ENCODE assay signal across 8 cellular contexts in the genomic region with DNA sequence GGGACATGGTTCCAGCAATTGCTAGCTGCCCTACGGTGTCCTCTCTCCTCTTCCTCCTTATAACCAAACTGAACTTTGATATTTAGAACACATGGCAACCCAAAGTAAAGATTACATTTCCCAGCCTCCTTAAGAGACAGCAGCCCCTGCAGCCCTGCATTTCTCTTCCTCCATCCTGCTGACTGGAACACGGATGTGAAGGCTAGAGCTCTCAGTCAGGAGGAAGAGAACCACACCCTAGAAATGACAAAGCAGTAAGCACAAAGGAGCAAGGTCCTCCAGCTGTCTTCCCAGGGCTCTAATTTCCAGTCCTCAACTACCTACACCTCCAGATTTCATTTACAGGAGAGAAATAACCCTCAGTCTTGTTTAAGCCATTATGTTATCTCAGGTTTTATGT. TPM values are rescaled to one million over a fixed set of nuclear protein-coding genes. Genes with fewer than 3 reads are reported as not detected.
DNase-seq lines count a peak whose midpoint lies in the region; ATAC-seq and TF ChIP-seq lines count a peak whose summit lies in the region.

No MANE protein-coding gene starts in this region.

- H4K8ac ChIP-seq in mesenchymal stem cell (ENCODE audit: low read length) = peak overlapping the region; percentile 37

- H3K4me1 ChIP-seq in mesenchymal stem cell (ENCODE audit: control insufficient read depth, insufficient read depth, low read depth, low read length) (peaks cover 14% of the 10 kb centered on the region), BE2C (peaks cover 20% of the 10 kb centered on the region)

- peaks cover 55 to 82% of the 10 kb centered on the region in 2 experiments for H3K36me3 ChIP-seq in mesenchymal stem cell (ENCODE audit: control insufficient read depth in 1 of 2, insufficient read depth in 2 of 2, low read depth in 1 of 2, low read length in 2 of 2)
- peaks cover 90% of the 10 kb centered on the region for H3K36me3 ChIP-seq in BE2C

- H3K9me3 ChIP-seq in mesenchymal stem cell (ENCODE audit: control insufficient read depth, low read length) (no peaks in the 10 kb centered on the region), BE2C (no peaks in the 10 kb centered on the region)

- no peak overlapping the region for H2BK120ac ChIP-seq in mesenchymal stem cell (ENCODE audit: low read depth, low read length)

- peaks cover 17% of the 10 kb centered on the region for H3K79me1 ChIP-seq in mesenchymal stem cell (replicated peaks; ENCODE audit: low read length, poor library complexity, severe bottlenecking)

- DNase-seq in activated naive CD4-positive, alpha-beta T cell treated with Interleukin-2 at 50 U/mL for 16 hours = no peak
- DNase-seq in mesenchymal stem cell (peak; percentile 24), BE2C (no peak), ACHN (no peak), COLO829 (ENCODE audit: low spot score) (no peak)

- peak overlapping the region; percentile 13 for H3K27ac ChIP-seq in mesenchymal stem cell (ENCODE audit: low read length, poor library complexity, severe bottlenecking)

- H3K18ac ChIP-seq in mesenchymal stem cell (ENCODE audit: low read depth in 1 of 2, low read length in 2 of 2) = no peak overlapping the region

- H3K4me1 Mint-ChIP-seq in activated naive CD4-positive, alpha-beta T cell treated with anti-CD3 and anti-CD28 coated beads, Interleukin-2, amount 50 U/mL, for 24 hours = peaks cover 25% of the 10 kb centered on the region
- H3K4me1 Mint-ChIP-seq in dendritic cell treated with granulocyte-macrophage colony-stimulating factor and Interleukin-4, amounts not matched to agents 40 ng/mL and 50 ng/mL, for 4 days (ENCODE audit: low read depth) = peaks cover 33% of the 10 kb centered on the region

- WGBS in mesenchymal stem cell = 82% methylated on average over 2 of the region's 2 CpGs

- intact Hi-C loops in dendritic cell treated with granulocyte-macrophage colony-stimulating factor and Interleukin-4, amounts not matched to agents 40 ng/mL and 50 ng/mL, for 4 days (cut with micrococcal nuclease) = no loop called here

- H3K27me3 ChIP-seq in mesenchymal stem cell (ENCODE audit: control insufficient read depth in 1 of 2, insufficient read depth in 1 of 2, low read length in 2 of 2) (no peaks in the 10 kb centered on the region), BE2C (no peaks in the 10 kb centered on the region)

- no peak overlapping the region for H2BK15ac ChIP-seq in mesenchymal stem cell (ENCODE audit: low read depth, poor library complexity, severe bottlenecking)

- H3K4me2 ChIP-seq in mesenchymal stem cell (ENCODE audit: low read length, poor library complexity, severe bottlenecking) = no peak overlapping the region

- in situ Hi-C loops in ACHN (cut with HindIII; ENCODE audit: low pct_ligation_motif_present, low pct_unique_long_range_greater_than_20kb, low sequenced_read_pairs) = no loop called here

- peak overlapping the region; percentile 59 for H4K91ac ChIP-seq in mesenchymal stem cell (ENCODE audit: low read length)

- peak overlapping the region in 1 of 2 experiments; percentile 73 for H3K4ac ChIP-seq in mesenchymal stem cell (ENCODE audit: low read depth in 1 of 2, low read length in 2 of 2)

- H3K4me3 ChIP-seq in mesenchymal stem cell (ENCODE audit: insufficient read depth in 1 of 2, low read depth in 1 of 2, low read length in 2 of 2) (peak overlapping the region in 1 of 2 experiments; percentile 5), BE2C (ENCODE audit: low read depth, low read length) (no peak overlapping the region)

- H2BK12ac ChIP-seq in mesenchymal stem cell (ENCODE audit: low read length in 2 of 2) = no peak overlapping the region

- no peaks in the 10 kb centered on the region for H3K9me3 Mint-ChIP-seq in activated naive CD4-positive, alpha-beta T cell treated with anti-CD3 and anti-CD28 coated beads, Interleukin-2, amount 50 U/mL, for 24 hours
- H3K9me3 Mint-ChIP-seq in dendritic cell treated with granulocyte-macrophage colony-stimulating factor and Interleukin-4, amounts not matched to agents 40 ng/mL and 50 ng/mL, for 4 days = no peaks in the 10 kb centered on the region

- no peak overlapping the region for H2AK5ac ChIP-seq in mesenchymal stem cell (ENCODE audit: low read length, severe bottlenecking)

- TF ChIP-seq CTCF in BE2C (IDR thresholded peaks at IDR 0.05; ENCODE audit: low read depth, low read length) = no peak

- no peak for ATAC-seq in GM21367 (IDR thresholded peaks at IDR 0.05; ENCODE audit: unreplicated experiment)

- no peak overlapping the region for H3K4me3 Mint-ChIP-seq in activated naive CD4-positive, alpha-beta T cell treated with anti-CD3 and anti-CD28 coated beads, Interleukin-2, amount 50 U/mL, for 24 hours
- peak overlapping the region; percentile 49 for H3K4me3 Mint-ChIP-seq in dendritic cell treated with granulocyte-macrophage colony-stimulating factor and Interleukin-4, amounts not matched to agents 40 ng/mL and 50 ng/mL, for 4 days

- H2BK5ac ChIP-seq in mesenchymal stem cell (ENCODE audit: low read depth, low read length, poor library complexity, severe bottlenecking) = no peak overlapping the region

- H3K36me3 Mint-ChIP-seq in activated naive CD4-positive, alpha-beta T cell treated with anti-CD3 and anti-CD28 coated beads, Interleukin-2, amount 50 U/mL, for 24 hours = peaks cover 7% of the 10 kb centered on the region
- H3K36me3 Mint-ChIP-seq in dendritic cell treated with granulocyte-macrophage colony-stimulating factor and Interleukin-4, amounts not matched to agents 40 ng/mL and 50 ng/mL, for 4 days (ENCODE audit: low read depth) = peaks cover 94% of the 10 kb centered on the region

- no peak overlapping the region for H3K23ac ChIP-seq in mesenchymal stem cell (ENCODE audit: low read length in 2 of 2)

- no peaks in the 10 kb centered on the region for H3K27me3 Mint-ChIP-seq in activated naive CD4-positive, alpha-beta T cell treated with anti-CD3 and anti-CD28 coated beads, Interleukin-2, amount 50 U/mL, for 24 hours
- H3K27me3 Mint-ChIP-seq in dendritic cell treated with granulocyte-macrophage colony-stimulating factor and Interleukin-4, amounts not matched to agents 40 ng/mL and 50 ng/mL, for 4 days = no peaks in the 10 kb centered on the region

- H2AFZ ChIP-seq in mesenchymal stem cell (ENCODE audit: low read depth, low read length) = no peak overlapping the region

- H3K14ac ChIP-seq in mesenchymal stem cell (ENCODE audit: low read length in 2 of 2) = no peak overlapping the region

- peak overlapping the region; percentile 88 for H3K9ac ChIP-seq in mesenchymal stem cell (ENCODE audit: low read length)

- H3K27ac Mint-ChIP-seq in activated naive CD4-positive, alpha-beta T cell treated with anti-CD3 and anti-CD28 coated beads, Interleukin-2, amount 50 U/mL, for 24 hours = peak overlapping the region; percentile 23
- H3K27ac Mint-ChIP-seq in dendritic cell treated with granulocyte-macrophage colony-stimulating factor and Interleukin-4, amounts not matched to agents 40 ng/mL and 50 ng/mL, for 4 days = peak overlapping the region; percentile 80

RNA-seq across cellular contexts. Expression of a gene that starts 10.9 kb away (rescaled TPM):
- 230 TPM for polyA plus RNA-seq in mesenchymal stem cell (2013, experiment 1 of 2)
- polyA plus RNA-seq in mesenchymal stem cell (2013, experiment 2 of 2) = 233 TPM
- 120 TPM for polyA plus RNA-seq in BE2C (2012; ENCODE audit: insufficient read depth, insufficient read length, low read depth)

RNA-seq across cellular contexts. Expression of a gene that starts 44.0 kb away (rescaled TPM):
- 9.1 TPM for polyA plus RNA-seq in mesenchymal stem cell (2013, experiment 1 of 2)
- 8.8 TPM for polyA plus RNA-seq in mesenchymal stem cell (2013, experiment 2 of 2)
- 10.0 TPM for polyA plus RNA-seq in BE2C (2012; ENCODE audit: insufficient read depth, insufficient read length, low read depth)
